ENCODE assay signal across 14 cellular contexts in the genomic region with DNA sequence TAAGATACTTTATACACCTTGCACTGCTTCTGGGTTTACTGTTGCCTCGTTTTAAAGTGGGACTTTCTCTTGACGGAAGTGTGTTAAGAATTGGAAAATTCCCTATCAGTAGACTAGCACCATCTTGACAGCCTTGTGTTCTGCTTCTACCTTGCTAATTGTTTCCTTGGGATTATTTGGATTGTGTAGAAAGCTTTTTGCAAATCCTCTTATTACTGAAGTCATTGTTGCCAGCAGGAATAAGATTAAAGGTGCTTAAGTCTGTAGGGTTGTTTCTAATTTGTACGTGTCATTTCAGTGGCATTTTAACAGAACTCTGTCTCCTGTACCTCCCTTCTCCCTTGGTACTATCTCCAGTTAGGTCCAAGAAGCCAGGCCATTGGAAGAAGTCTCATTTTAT.
DNase-seq lines count a peak whose midpoint lies in the region; ATAC-seq and TF ChIP-seq lines count a peak whose summit lies in the region.
"Had no signal": no experiment of that assay in that cellular context is flagged by ENCODE, and none has a peak within 500 bp of the region (broad histone marks: within the 10 kb centered on the region; RNA-seq: fewer than 3 reads in every experiment).

No MANE protein-coding gene starts in this region.

- H3F3A ChIP-seq in DOHH2 (ENCODE audit: control insufficient read depth, insufficient read depth) (peaks cover 48% of the 10 kb centered on the region), SK-N-SH (replicated peaks; ENCODE audit: insufficient read depth) (no peaks in the 10 kb centered on the region)

- H3K27ac ChIP-seq in DOHH2 (ENCODE audit: low read depth, low read length) (peak overlapping the region; percentile 100), iPS-18a (ENCODE audit: low read length) (no peak overlapping the region), SK-N-SH (ENCODE audit: low read depth in 2 of 2, low read length in 1 of 2) (no peak overlapping the region)
- H3K27ac ChIP-seq in CD8-positive, alpha-beta memory T cell (ENCODE audit: low read depth, low read length) = no peak overlapping the region
- H3K27ac ChIP-seq: esophagus muscularis mucosa, parathyroid adenoma had no signal

- ATAC-seq in HG02642 (IDR thresholded peaks at IDR 0.05; ENCODE audit: poor library complexity, unreplicated experiment) = peak; percentile 11

- no peak overlapping the region for H3K4me3 Mint-ChIP-seq in CD8-positive, alpha-beta memory T cell

- peaks cover 14 to 40% (median 27%) of the 10 kb centered on the region in 3 donors for H3K4me1 Mint-ChIP-seq in CD8-positive, alpha-beta memory T cell

- H3K36me3 Mint-ChIP-seq in CD8-positive, alpha-beta memory T cell = peaks cover 16 to 49% (median 32%) of the 10 kb centered on the region in 3 donors

- TF ChIP-seq RAD21 in SK-N-SH (IDR thresholded peaks at IDR 0.05; ENCODE audit: low read length) = no peak

- H3K9ac ChIP-seq in iPS-18a (ENCODE audit: low read length) (no peak overlapping the region), SK-N-SH (no peak overlapping the region)
- H3K9ac ChIP-seq: parathyroid adenoma had no signal

- WGBS in SK-N-SH (ENCODE audit: low lambda C conversion rate) = 96% methylated on average over 3 of the region's 3 CpGs

- H3K27ac Mint-ChIP-seq in CD8-positive, alpha-beta memory T cell = peak overlapping the region in 1 of 8 donors; percentile 21

- H3K27me3 Mint-ChIP-seq in CD8-positive, alpha-beta memory T cell = no peaks in the 10 kb centered on the region

- TF ChIP-seq EP300 in SK-N-SH (IDR thresholded peaks at IDR 0.05; ENCODE audit: borderline replicate concordance in 1 of 2, low read depth in 1 of 2, low read length in 1 of 2) = no peak

- H3K4me3 ChIP-seq in DOHH2 (ENCODE audit: low read length) (peak overlapping the region; percentile 75), iPS-18a (ENCODE audit: low read length) (peak overlapping the region; percentile 49), SK-N-SH (ENCODE audit: low read depth in 2 of 2, low read length in 1 of 2) (no peak overlapping the region)
- H3K4me3 ChIP-seq in CD8-positive, alpha-beta memory T cell (ENCODE audit: low read length) = no peak overlapping the region
- H3K4me3 ChIP-seq: esophagus muscularis mucosa had no signal

- H3K9me2 ChIP-seq in DOHH2 (replicated peaks; ENCODE audit: control insufficient read depth, low read length) = no peaks in the 10 kb centered on the region
- no peaks in the 10 kb centered on the region for H3K9me2 ChIP-seq in SK-N-SH

- H3K36me3 ChIP-seq in DOHH2 (ENCODE audit: control insufficient read depth, low read length) (peaks cover 23% of the 10 kb centered on the region), iPS-18a (ENCODE audit: control insufficient read depth, low read depth, low read length) (peaks cover 6% of the 10 kb centered on the region), SK-N-SH (replicated peaks in 1 of 2; ENCODE audit: control insufficient read depth in 1 of 2, insufficient read depth in 2 of 2, low read length in 1 of 2) (peaks cover 5 to 9% of the 10 kb centered on the region in 2 experiments)
- peaks cover 3% of the 10 kb centered on the region for H3K36me3 ChIP-seq in CD8-positive, alpha-beta memory T cell (ENCODE audit: insufficient read depth, low read length)

- TF ChIP-seq CTCF in DOHH2 (IDR thresholded peaks at IDR 0.05; ENCODE audit: low read depth, low read length, poor library complexity, severe bottlenecking) = no peak
- TF ChIP-seq CTCF in SK-N-SH (IDR thresholded peaks at IDR 0.05) = no peak

- peak; percentile 96 for DNase-seq in NCI-H82 (lab: John Stamatoyannopoulos, UW)
- no peak for DNase-seq in NCI-H1105 (lab: John Stamatoyannopoulos, UW)
- DNase-seq in DMS53 treated with DMSO at 0.1 percent for 48 hours (lab: John Stamatoyannopoulos, UW; ENCODE audit: unreplicated experiment) = no peak
- DNase-seq in CD8-positive, alpha-beta memory T cell = no peak
- DNase-seq in SK-N-SH = no peak
- DNase-seq: activated naive CD4-positive, alpha-beta T cell; central memory CD4-positive, alpha-beta T cell; DMS79; NCI-H345 had no signal

- POLR2A ChIA-PET in CD8-positive, alpha-beta memory T cell (lab: Charles Lee) = no interaction called here
- POLR2A ChIA-PET in SK-N-SH (lab: Yijun Ruan, JAX) = no interaction called here

- H2AFZ ChIP-seq in SK-N-SH (ENCODE audit: low read depth) = no peak overlapping the region
- H2AFZ ChIP-seq: parathyroid adenoma had no signal

- peak overlapping the region; percentile 77 for H3K4me2 ChIP-seq in DOHH2 (ENCODE audit: low read length)
- no peak overlapping the region for H3K4me2 ChIP-seq in SK-N-SH

- H3K27me3 ChIP-seq in DOHH2 (ENCODE audit: control insufficient read depth, low read length) (no peaks in the 10 kb centered on the region), iPS-18a (ENCODE audit: control insufficient read depth, insufficient read depth, low read length) (no peaks in the 10 kb centered on the region), SK-N-SH (ENCODE audit: insufficient read depth) (no peaks in the 10 kb centered on the region)
- no peaks in the 10 kb centered on the region for H3K27me3 ChIP-seq in CD8-positive, alpha-beta memory T cell (ENCODE audit: insufficient read depth, low read length, poor library complexity, severe bottlenecking)
- H3K27me3 ChIP-seq: esophagus muscularis mucosa had no signal

- CTCF ChIA-PET in CD8-positive, alpha-beta memory T cell (lab: Charles Lee) = no interaction called here
- CTCF ChIA-PET in SK-N-SH (lab: Yijun Ruan, JAX) = no interaction called here

- H3K9me3 ChIP-seq in DOHH2 (ENCODE audit: control insufficient read depth, insufficient read depth, low read length) (peaks cover 7% of the 10 kb centered on the region; the same call in 1 of the 2 replicates), iPS-18a (ENCODE audit: control insufficient read depth, low read depth, low read length) (peaks cover 5% of the 10 kb centered on the region), SK-N-SH (peaks cover 7% of the 10 kb centered on the region; the same call in 1 of the 2 replicates)
- peaks cover 1% of the 10 kb centered on the region for H3K9me3 ChIP-seq in CD8-positive, alpha-beta memory T cell (ENCODE audit: low read length)

- peaks cover 9 to 28% (median 20%) of the 10 kb centered on the region in 5 donors for H3K9me3 Mint-ChIP-seq in CD8-positive, alpha-beta memory T cell

- H4K20me1 ChIP-seq in DOHH2 (ENCODE audit: control insufficient read depth, insufficient read depth, low read depth, low read length) (no peaks in the 10 kb centered on the region), SK-N-SH (ENCODE audit: insufficient read depth) (no peaks in the 10 kb centered on the region)

- H3K79me2 ChIP-seq in DOHH2 (ENCODE audit: control insufficient read depth, low read length) (peaks cover 41% of the 10 kb centered on the region), SK-N-SH (ENCODE audit: insufficient read depth) (no peaks in the 10 kb centered on the region; the same call in 1 of the 2 replicates)

- H3K4me1 ChIP-seq in DOHH2 (ENCODE audit: control insufficient read depth, low read length) (peaks cover 42% of the 10 kb centered on the region), iPS-18a (ENCODE audit: control insufficient read depth, low read depth, low read length) (peaks cover 26% of the 10 kb centered on the region), SK-N-SH (ENCODE audit: control insufficient read depth in 1 of 2, insufficient read depth in 2 of 2, low read depth in 1 of 2, low read length in 1 of 2) (peaks cover 0 to 3% of the 10 kb centered on the region in 2 experiments; a peak in 3 of 4 replicates)
- H3K4me1 ChIP-seq in CD8-positive, alpha-beta memory T cell (ENCODE audit: insufficient read depth, low read length) = no peaks in the 10 kb centered on the region
- H3K4me1 ChIP-seq: parathyroid adenoma had no signal

TF ChIP-seq in SK-N-SH, 30 proteins besides CTCF, POLR2A, EP300 and RAD21:
- TF ChIP-seq, protein P1, sequence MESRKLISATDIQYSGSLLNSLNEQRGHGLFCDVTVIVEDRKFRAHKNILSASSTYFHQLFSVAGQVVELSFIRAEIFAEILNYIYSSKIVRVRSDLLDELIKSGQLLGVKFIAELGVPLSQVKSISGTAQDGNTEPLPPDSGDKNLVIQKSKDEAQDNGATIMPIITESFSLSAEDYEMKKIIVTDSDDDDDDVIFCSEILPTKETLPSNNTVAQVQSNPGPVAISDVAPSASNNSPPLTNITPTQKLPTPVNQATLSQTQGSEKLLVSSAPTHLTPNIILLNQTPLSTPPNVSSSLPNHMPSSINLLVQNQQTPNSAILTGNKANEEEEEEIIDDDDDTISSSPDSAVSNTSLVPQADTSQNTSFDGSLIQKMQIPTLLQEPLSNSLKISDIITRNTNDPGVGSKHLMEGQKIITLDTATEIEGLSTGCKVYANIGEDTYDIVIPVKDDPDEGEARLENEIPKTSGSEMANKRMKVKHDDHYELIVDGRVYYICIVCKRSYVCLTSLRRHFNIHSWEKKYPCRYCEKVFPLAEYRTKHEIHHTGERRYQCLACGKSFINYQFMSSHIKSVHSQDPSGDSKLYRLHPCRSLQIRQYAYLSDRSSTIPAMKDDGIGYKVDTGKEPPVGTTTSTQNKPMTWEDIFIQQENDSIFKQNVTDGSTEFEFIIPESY (IDR thresholded peaks at IDR 0.05; ENCODE audit: borderline replicate concordance, low read depth) = no peak
- TF ChIP-seq FOXM1 (IDR thresholded peaks at IDR 0.05; ENCODE audit: low read depth) (no peak), RCOR1 (IDR thresholded peaks at IDR 0.05; ENCODE audit: low read length) (no peak), NRF1 (IDR thresholded peaks at IDR 0.05; ENCODE audit: low read depth, low read length) (no peak), SIN3A (IDR thresholded peaks at IDR 0.05; ENCODE audit: borderline replicate concordance, low read depth, low read length) (no peak), TCF12 (IDR thresholded peaks at IDR 0.05) (no peak), RFX5 (IDR thresholded peaks at IDR 0.05; ENCODE audit: low read length) (no peak)
- TF ChIP-seq, protein P2, sequence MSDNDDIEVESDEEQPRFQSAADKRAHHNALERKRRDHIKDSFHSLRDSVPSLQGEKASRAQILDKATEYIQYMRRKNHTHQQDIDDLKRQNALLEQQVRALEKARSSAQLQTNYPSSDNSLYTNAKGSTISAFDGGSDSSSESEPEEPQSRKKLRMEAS (IDR thresholded peaks at IDR 0.05; ENCODE audit: low read depth) = no peak

Comparison
In these comparisons a context has a peak if more than half of its experiments do, and no peak if none do; other contexts are left out.
1. H3K4me3 ChIP-seq: peak in DOHH2 (single experiment) and iPS-18a (single experiment); none in CD8-positive, alpha-beta memory T cell (single experiment) and SK-N-SH (0 of 2).